Comparison of ENCODE assay signal across 23 cellular contexts in the genomic region with DNA sequence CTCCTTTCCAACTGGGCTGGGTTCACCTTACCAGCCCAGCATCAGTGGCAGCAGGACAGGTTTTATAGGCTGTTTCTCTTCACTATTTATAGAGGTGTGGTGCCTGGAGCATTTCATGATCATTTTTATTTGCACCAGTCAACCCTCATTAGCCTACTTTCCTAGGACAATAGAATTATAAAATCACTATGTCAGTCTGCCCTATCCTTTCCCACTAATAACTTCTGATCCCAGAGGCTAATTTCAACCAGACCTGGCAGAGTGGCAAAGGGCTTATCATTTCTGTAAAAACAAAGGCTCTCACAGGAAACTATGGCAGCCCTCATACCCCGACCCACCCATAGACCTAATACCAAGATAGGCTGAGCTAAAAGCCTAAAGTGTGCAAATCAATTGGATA.
A peak's percentile ranks its signal among the peaks of the same experiment; 100 is the strongest.
DNase-seq lines count a peak whose midpoint lies in the region; ATAC-seq and TF ChIP-seq lines count a peak whose summit lies in the region.
"Had no signal": no experiment of that assay in that cellular context is flagged by ENCODE, and none has a peak within 500 bp of the region (broad histone marks: within the 10 kb centered on the region; RNA-seq: fewer than 3 reads in every experiment).

No MANE protein-coding gene starts in this region.

- no peak overlapping the region for H3K4me3 ChIP-seq in LNCaP clone FGC (ENCODE audit: low read depth, low read length)
- H3K4me3 ChIP-seq: BLaER1, GM12878, PC-9, SJCRH30 had no signal

- peak overlapping the region; percentile 66 for H3K27ac ChIP-seq in 22Rv1
- H3K27ac ChIP-seq: BLaER1, PC-9, SJCRH30 had no signal

- TF ChIP-seq CTCF in 22Rv1 (IDR thresholded peaks at IDR 0.05), result no peak
- no peak for TF ChIP-seq CTCF in LNCaP clone FGC (IDR thresholded peaks at IDR 0.05; ENCODE audit: control insufficient read depth, extremely low read depth, insufficient read depth)
- TF ChIP-seq CTCF in mesothelial cell of epicardium (IDR thresholded peaks at IDR 0.05; ENCODE audit: unreplicated experiment), result no peak

- DNase-seq in LNCaP clone FGC (ENCODE audit: low read depth), result peak; percentile 32
- DNase-seq in NCI-H82 treated with DMSO at 0.1 percent for 48 hours (lab: John Stamatoyannopoulos, UW; ENCODE audit: unreplicated experiment), result peak; percentile 61
- no peak for DNase-seq in mesothelial cell of epicardium (ENCODE audit: low spot score in 2 of 2, unreplicated experiment in 2 of 2)
- no peak for DNase-seq in GM19238 (ENCODE audit: insufficient read length, low spot score)
- DNase-seq: CD4-positive, CD25-positive, alpha-beta regulatory T cell; GDM1; NCI-H1105; NCI-H146; NCI-H2029; NCI-H2227 treated with DMSO at 0.1 percent for 48 hours; NCI-H526 treated with DMSO at 0.1 percent for 48 hours; NK-92 treated with Interleukin-12 subunit alpha and Interleukin-12 subunit beta, amount 100 ng/mL, for 24 hours; PC-9; SJCRH30; T-cell had no signal

- ATAC-seq in GM19035 (IDR thresholded peaks at IDR 0.05; ENCODE audit: unreplicated experiment) (no peak), GM18907 (IDR thresholded peaks at IDR 0.05; ENCODE audit: unreplicated experiment) (no peak)
- ATAC-seq in activated T-helper 17 cell treated with anti-CD3 and anti-CD28 coated beads, Interleukin-2, amount 50 U/mL, for 72 hours (replicated peaks), result no peak
- ATAC-seq: GM12878, HCT116, Right ventricle myocardium inferior, T-cell had no signal

- H3K27ac Mint-ChIP-seq in mesothelial cell of epicardium, result peak overlapping the region; percentile 82
- H3K27ac Mint-ChIP-seq in activated T-helper 17 cell treated with anti-CD3 and anti-CD28 coated beads, Interleukin-2, amount 50 U/mL, for 72 hours, result no peak overlapping the region
- H3K27ac Mint-ChIP-seq: CD4-positive, CD25-positive, alpha-beta regulatory T cell; T-cell had no signal

- no peaks in the 10 kb centered on the region for H3K9me3 Mint-ChIP-seq in mesothelial cell of epicardium
- no peaks in the 10 kb centered on the region for H3K9me3 Mint-ChIP-seq in activated T-helper 17 cell treated with anti-CD3 and anti-CD28 coated beads, Interleukin-2, amount 50 U/mL, for 72 hours
- H3K9me3 Mint-ChIP-seq: T-cell had no signal

- H3K4me1 Mint-ChIP-seq in mesothelial cell of epicardium, result peaks cover 21% of the 10 kb centered on the region
- no peaks in the 10 kb centered on the region for H3K4me1 Mint-ChIP-seq in activated T-helper 17 cell treated with anti-CD3 and anti-CD28 coated beads, Interleukin-2, amount 50 U/mL, for 72 hours
- H3K4me1 Mint-ChIP-seq: CD4-positive, CD25-positive, alpha-beta regulatory T cell; T-cell had no signal

- H3K27me3 Mint-ChIP-seq in mesothelial cell of epicardium (ENCODE audit: low read depth), result no peaks in the 10 kb centered on the region
- H3K27me3 Mint-ChIP-seq in activated T-helper 17 cell treated with anti-CD3 and anti-CD28 coated beads, Interleukin-2, amount 50 U/mL, for 72 hours, result no peaks in the 10 kb centered on the region
- H3K27me3 Mint-ChIP-seq: CD4-positive, CD25-positive, alpha-beta regulatory T cell; T-cell had no signal

- no peaks in the 10 kb centered on the region for H3K36me3 Mint-ChIP-seq in mesothelial cell of epicardium
- H3K36me3 Mint-ChIP-seq in activated T-helper 17 cell treated with anti-CD3 and anti-CD28 coated beads, Interleukin-2, amount 50 U/mL, for 72 hours (ENCODE audit: low read depth), result no peaks in the 10 kb centered on the region
- H3K36me3 Mint-ChIP-seq: CD4-positive, CD25-positive, alpha-beta regulatory T cell; T-cell had no signal

- H3K4me3 Mint-ChIP-seq in mesothelial cell of epicardium, result no peak overlapping the region
- H3K4me3 Mint-ChIP-seq in activated T-helper 17 cell treated with anti-CD3 and anti-CD28 coated beads, Interleukin-2, amount 50 U/mL, for 72 hours, result no peak overlapping the region
- H3K4me3 Mint-ChIP-seq: CD4-positive, CD25-positive, alpha-beta regulatory T cell; T-cell had no signal

Comparison
In these comparisons a context has a peak if more than half of its experiments do, and no peak if none do; other contexts are left out.
1. DNase-seq: peak in LNCaP clone FGC (single experiment) and NCI-H82 treated with DMSO at 0.1 percent for 48 hours (single experiment); none in mesothelial cell of epicardium (0 of 2) and GM19238 (single experiment).